ENCODE assay signal across 8 cellular contexts in the genomic region with DNA sequence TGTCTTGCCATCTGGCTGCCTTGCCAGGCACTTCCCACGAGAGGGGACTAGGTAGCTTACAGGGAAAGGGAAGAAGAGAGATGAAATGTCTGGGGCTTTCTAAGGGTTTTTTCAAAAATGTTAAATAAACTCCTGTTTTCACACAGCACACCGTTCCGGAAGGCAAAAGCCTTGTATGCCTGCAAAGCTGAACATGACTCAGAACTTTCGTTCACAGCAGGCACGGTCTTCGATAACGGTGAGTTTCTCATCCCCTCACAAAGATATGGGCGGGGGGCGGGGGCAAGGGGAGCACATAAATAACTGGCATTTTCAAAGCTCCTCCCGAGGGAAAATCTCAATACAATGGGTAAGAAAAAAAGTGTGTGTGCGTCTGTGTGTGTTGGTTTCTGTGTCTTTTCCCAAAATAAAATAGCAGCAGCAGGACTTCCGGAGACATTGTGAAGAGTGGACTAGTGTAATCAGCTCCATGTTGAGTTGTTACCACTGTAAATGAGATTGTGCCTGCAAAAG.
DNase-seq lines count a peak whose midpoint lies in the region; ATAC-seq and TF ChIP-seq lines count a peak whose summit lies in the region.

No MANE protein-coding gene starts in this region.

- no peak overlapping the region for H3K4me3 ChIP-seq in Karpas-422 (ENCODE audit: low read length)

- H3K27ac Mint-ChIP-seq in activated CD8-positive, alpha-beta T cell treated with anti-CD3 and anti-CD28 coated beads for 36 hours: peak overlapping the region; percentile 70
- H3K27ac Mint-ChIP-seq in activated CD8-positive, alpha-beta T cell treated with anti-CD3 and anti-CD28 coated beads, Interleukin-2, amount 10 ng/mL, durations not matched to agents 7 days and 5 days: no peak overlapping the region
- H3K27ac Mint-ChIP-seq in nephron progenitor cell: peak overlapping the region; percentile 50

- H3K27me3 Mint-ChIP-seq in activated CD8-positive, alpha-beta T cell treated with anti-CD3 and anti-CD28 coated beads for 36 hours: no peaks in the 10 kb centered on the region
- no peaks in the 10 kb centered on the region for H3K27me3 Mint-ChIP-seq in activated CD8-positive, alpha-beta T cell treated with anti-CD3 and anti-CD28 coated beads, Interleukin-2, amount 10 ng/mL, durations not matched to agents 7 days and 5 days (ENCODE audit: low read depth)
- H3K27me3 Mint-ChIP-seq in nephron progenitor cell (ENCODE audit: low read depth, poor library complexity): peaks cover 10% of the 10 kb centered on the region

- no peaks in the 10 kb centered on the region for H3K27me3 ChIP-seq in Karpas-422 (ENCODE audit: low read length)

- no peaks in the 10 kb centered on the region for H3K9me3 Mint-ChIP-seq in activated CD8-positive, alpha-beta T cell treated with anti-CD3 and anti-CD28 coated beads for 36 hours
- no peaks in the 10 kb centered on the region for H3K9me3 Mint-ChIP-seq in activated CD8-positive, alpha-beta T cell treated with anti-CD3 and anti-CD28 coated beads, Interleukin-2, amount 10 ng/mL, durations not matched to agents 7 days and 5 days (ENCODE audit: insufficient read depth)
- no peaks in the 10 kb centered on the region for H3K9me3 Mint-ChIP-seq in nephron progenitor cell

- TF ChIP-seq CTCF in activated CD8-positive, alpha-beta T cell treated with anti-CD3 and anti-CD28 coated beads for 36 hours (IDR thresholded peaks at IDR 0.05): no peak
- no peak for TF ChIP-seq CTCF in nephron progenitor cell (IDR thresholded peaks at IDR 0.05)

- H2AFZ ChIP-seq in Karpas-422 (ENCODE audit: low read length): no peak overlapping the region

- peak; percentile 29 for DNase-seq in activated CD8-positive, alpha-beta T cell treated with anti-CD3 and anti-CD28 coated beads for 36 hours
- DNase-seq in activated CD8-positive, alpha-beta T cell treated with anti-CD3 and anti-CD28 coated beads, Interleukin-2, amount 10 ng/mL, durations not matched to agents 7 days and 5 days: no peak
- DNase-seq in Karpas-422 (no peak), nephron progenitor cell (no peak), HEK293T (ENCODE audit: extremely low spot score) (no peak), Ammon's horn (ENCODE audit: low spot score) (no peak), substantia nigra (lab: John Stamatoyannopoulos, UW) (no peak)

- H3K4me2 ChIP-seq in Karpas-422 (ENCODE audit: low read depth, low read length, poor library complexity, severe bottlenecking): peak overlapping the region; percentile 14

- H3K9ac ChIP-seq in Karpas-422 (ENCODE audit: low read length): peak overlapping the region; percentile 32

- H3K4me3 Mint-ChIP-seq in activated CD8-positive, alpha-beta T cell treated with anti-CD3 and anti-CD28 coated beads for 36 hours: no peak overlapping the region
- H3K4me3 Mint-ChIP-seq in activated CD8-positive, alpha-beta T cell treated with anti-CD3 and anti-CD28 coated beads, Interleukin-2, amount 10 ng/mL, durations not matched to agents 7 days and 5 days: no peak overlapping the region
- H3K4me3 Mint-ChIP-seq in nephron progenitor cell: no peak overlapping the region

- peaks cover 29% of the 10 kb centered on the region for H3K4me1 Mint-ChIP-seq in activated CD8-positive, alpha-beta T cell treated with anti-CD3 and anti-CD28 coated beads for 36 hours (ENCODE audit: low read depth)
- peaks cover 4% of the 10 kb centered on the region for H3K4me1 Mint-ChIP-seq in activated CD8-positive, alpha-beta T cell treated with anti-CD3 and anti-CD28 coated beads, Interleukin-2, amount 10 ng/mL, durations not matched to agents 7 days and 5 days (ENCODE audit: low read depth)
- peaks cover 82% of the 10 kb centered on the region for H3K4me1 Mint-ChIP-seq in nephron progenitor cell

- POLR2A ChIA-PET in activated CD8-positive, alpha-beta T cell treated with anti-CD3 and anti-CD28 coated beads for 36 hours (lab: Charles Lee): interaction anchor here (0.6 kb wide), 1 partner anchor 280 kb away, joined by 3 read pairs; no protein-coding TSS in a partner anchor
- POLR2A ChIA-PET in activated CD8-positive, alpha-beta T cell treated with anti-CD3 and anti-CD28 coated beads, Interleukin-2, amount 10 ng/mL, durations not matched to agents 7 days and 5 days (lab: Charles Lee): no interaction called here
- POLR2A ChIA-PET in HEK293T (lab: Yijun Ruan, JAX): no interaction called here

- CTCF ChIA-PET in activated CD8-positive, alpha-beta T cell treated with anti-CD3 and anti-CD28 coated beads for 36 hours (lab: Charles Lee): interaction anchor here (0.6 to 0.9 kb wide), 2 partner anchors 19 to 327 kb away, joined by 3 read pairs; no protein-coding TSS in a partner anchor
- CTCF ChIA-PET in activated CD8-positive, alpha-beta T cell treated with anti-CD3 and anti-CD28 coated beads, Interleukin-2, amount 10 ng/mL, durations not matched to agents 7 days and 5 days (lab: Charles Lee): interaction anchor here (0.6 to 0.9 kb wide), 3 partner anchors 17 to 187 kb away, joined by 3 read pairs; no protein-coding TSS in a partner anchor
- CTCF ChIA-PET in HEK293T (lab: Yijun Ruan, JAX): no interaction called here

- H3K36me3 Mint-ChIP-seq in activated CD8-positive, alpha-beta T cell treated with anti-CD3 and anti-CD28 coated beads for 36 hours (ENCODE audit: low read depth): peaks cover 6% of the 10 kb centered on the region
- peaks cover 10% of the 10 kb centered on the region for H3K36me3 Mint-ChIP-seq in activated CD8-positive, alpha-beta T cell treated with anti-CD3 and anti-CD28 coated beads, Interleukin-2, amount 10 ng/mL, durations not matched to agents 7 days and 5 days (ENCODE audit: low read depth)
- no peaks in the 10 kb centered on the region for H3K36me3 Mint-ChIP-seq in nephron progenitor cell (ENCODE audit: low read depth)

- H3K36me3 ChIP-seq in Karpas-422 (ENCODE audit: insufficient read depth, low read length): peaks cover 13% of the 10 kb centered on the region

- H3K9me2 ChIP-seq in Karpas-422 (replicated peaks; ENCODE audit: insufficient read depth, low read length): no peaks in the 10 kb centered on the region; the same call in 1 of the 2 replicates

- H3K4me1 ChIP-seq in Karpas-422 (ENCODE audit: low read length): peaks cover 71% of the 10 kb centered on the region

- peak; percentile 45 for ATAC-seq in activated CD8-positive, alpha-beta T cell treated with anti-CD3 and anti-CD28 coated beads for 36 hours
- no peak for ATAC-seq in activated CD8-positive, alpha-beta T cell treated with anti-CD3 and anti-CD28 coated beads, Interleukin-2, amount 10 ng/mL, durations not matched to agents 7 days and 5 days
- ATAC-seq in GM21786 (IDR thresholded peaks at IDR 0.05; ENCODE audit: unreplicated experiment): peak; percentile 45

- intact Hi-C loops in activated CD8-positive, alpha-beta T cell treated with anti-CD3 and anti-CD28 coated beads for 36 hours (cut with micrococcal nuclease): no loop called here

- H3K9me3 ChIP-seq in Karpas-422 (ENCODE audit: low read length): no peaks in the 10 kb centered on the region

- 0 out of 2 replicates have a peak, but pooled peaks cover under 1% of the 10 kb centered on the region for H3K79me2 ChIP-seq in Karpas-422 (ENCODE audit: low read length)

- peak overlapping the region; percentile 99 for H3K27ac ChIP-seq in Karpas-422 (ENCODE audit: low read length)
- no peak overlapping the region for H3K27ac ChIP-seq in substantia nigra (ENCODE audit: low read depth, low read length, poor library complexity, severe bottlenecking)

- no peaks in the 10 kb centered on the region for H4K20me1 ChIP-seq in Karpas-422 (ENCODE audit: insufficient read depth, low read depth, low read length)

TF ChIP-seq in HEK293T, 16 proteins besides CTCF, POLR2A, EP300 and RAD21:
- TF ChIP-seq ZNF384 (IDR thresholded peaks at IDR 0.05): no peak
- no peak for TF ChIP-seq SP1 (IDR thresholded peaks at IDR 0.05)
- no peak for TF ChIP-seq FOXM1 (IDR thresholded peaks at IDR 0.05; ENCODE audit: borderline replicate concordance)
- no peak for TF ChIP-seq ARNT (IDR thresholded peaks at IDR 0.05)
- no peak for TF ChIP-seq BHLHE40 (IDR thresholded peaks at IDR 0.05; ENCODE audit: borderline replicate concordance)
- no peak for TF ChIP-seq SUZ12 (IDR thresholded peaks at IDR 0.05)
- no peak for TF ChIP-seq L3MBTL2 (conservative IDR thresholded peaks at IDR 0.05)
- no peak for TF ChIP-seq HDGF (IDR thresholded peaks at IDR 0.05; ENCODE audit: borderline replicate concordance)
- TF ChIP-seq PKNOX1 (IDR thresholded peaks at IDR 0.05): no peak
